4 cellular contexts compared by ENCODE assay signal in the genomic region with DNA sequence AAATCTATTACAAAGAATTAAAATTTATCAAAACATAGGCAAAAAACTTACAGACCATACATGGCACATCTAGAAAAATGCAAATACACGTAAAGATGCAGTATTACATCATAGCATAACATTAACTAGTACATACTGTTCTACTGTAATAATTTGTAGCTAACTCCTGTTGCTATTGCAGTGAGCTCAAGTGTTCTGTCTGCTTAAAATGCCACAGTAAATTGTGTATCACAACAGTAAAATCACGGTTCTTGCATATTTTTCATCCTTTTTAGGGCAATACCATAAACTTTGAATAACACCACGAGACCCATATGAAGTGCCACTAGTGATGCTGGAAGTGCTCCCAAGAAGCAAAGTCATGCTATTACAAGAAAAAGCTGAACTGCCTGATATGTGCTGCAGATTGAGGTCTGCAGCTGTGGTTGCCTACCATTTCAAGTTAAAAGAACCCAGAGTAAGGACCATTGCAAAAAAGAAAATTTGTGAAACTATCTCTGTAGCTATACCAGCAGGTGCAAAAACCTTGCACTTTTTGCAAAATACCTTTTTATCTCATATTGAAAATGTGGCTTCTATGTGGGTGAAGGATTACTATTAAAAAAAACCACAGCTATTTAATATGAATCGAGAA.
A peak's percentile ranks its signal among the peaks of the same experiment; 100 is the strongest.
TF ChIP-seq lines count a peak whose summit lies in the region.

No MANE protein-coding gene starts in this region.

TF ChIP-seq in GM23338, 12 proteins besides CTCF, POLR2A, EP300 and RAD21 (continues in another document):
- TF ChIP-seq, protein P1, sequence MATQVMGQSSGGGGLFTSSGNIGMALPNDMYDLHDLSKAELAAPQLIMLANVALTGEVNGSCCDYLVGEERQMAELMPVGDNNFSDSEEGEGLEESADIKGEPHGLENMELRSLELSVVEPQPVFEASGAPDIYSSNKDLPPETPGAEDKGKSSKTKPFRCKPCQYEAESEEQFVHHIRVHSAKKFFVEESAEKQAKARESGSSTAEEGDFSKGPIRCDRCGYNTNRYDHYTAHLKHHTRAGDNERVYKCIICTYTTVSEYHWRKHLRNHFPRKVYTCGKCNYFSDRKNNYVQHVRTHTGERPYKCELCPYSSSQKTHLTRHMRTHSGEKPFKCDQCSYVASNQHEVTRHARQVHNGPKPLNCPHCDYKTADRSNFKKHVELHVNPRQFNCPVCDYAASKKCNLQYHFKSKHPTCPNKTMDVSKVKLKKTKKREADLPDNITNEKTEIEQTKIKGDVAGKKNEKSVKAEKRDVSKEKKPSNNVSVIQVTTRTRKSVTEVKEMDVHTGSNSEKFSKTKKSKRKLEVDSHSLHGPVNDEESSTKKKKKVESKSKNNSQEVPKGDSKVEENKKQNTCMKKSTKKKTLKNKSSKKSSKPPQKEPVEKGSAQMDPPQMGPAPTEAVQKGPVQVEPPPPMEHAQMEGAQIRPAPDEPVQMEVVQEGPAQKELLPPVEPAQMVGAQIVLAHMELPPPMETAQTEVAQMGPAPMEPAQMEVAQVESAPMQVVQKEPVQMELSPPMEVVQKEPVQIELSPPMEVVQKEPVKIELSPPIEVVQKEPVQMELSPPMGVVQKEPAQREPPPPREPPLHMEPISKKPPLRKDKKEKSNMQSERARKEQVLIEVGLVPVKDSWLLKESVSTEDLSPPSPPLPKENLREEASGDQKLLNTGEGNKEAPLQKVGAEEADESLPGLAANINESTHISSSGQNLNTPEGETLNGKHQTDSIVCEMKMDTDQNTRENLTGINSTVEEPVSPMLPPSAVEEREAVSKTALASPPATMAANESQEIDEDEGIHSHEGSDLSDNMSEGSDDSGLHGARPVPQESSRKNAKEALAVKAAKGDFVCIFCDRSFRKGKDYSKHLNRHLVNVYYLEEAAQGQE (IDR thresholded peaks at IDR 0.05; ENCODE audit: unreplicated experiment), result no peak
- TF ChIP-seq EZH2phosphoT487 (IDR thresholded peaks at IDR 0.05; ENCODE audit: unreplicated experiment), result no peak
- TF ChIP-seq STAT1 (IDR thresholded peaks at IDR 0.05; ENCODE audit: unreplicated experiment), result no peak

TF ChIP-seq in IMR-90, 13 proteins besides CTCF, POLR2A, EP300 and RAD21 (continued from another document):
- 0 out of 2 replicates have a peak, but pooled peaks have one; percentile 2 for TF ChIP-seq CEBPB (IDR thresholded peaks at IDR 0.05; ENCODE audit: low read depth, low read length)

TF ChIP-seq in WTC11, 78 proteins besides CTCF, POLR2A, EP300 and RAD21 (continued from another document and continues in another):
- TF ChIP-seq, protein P2, sequence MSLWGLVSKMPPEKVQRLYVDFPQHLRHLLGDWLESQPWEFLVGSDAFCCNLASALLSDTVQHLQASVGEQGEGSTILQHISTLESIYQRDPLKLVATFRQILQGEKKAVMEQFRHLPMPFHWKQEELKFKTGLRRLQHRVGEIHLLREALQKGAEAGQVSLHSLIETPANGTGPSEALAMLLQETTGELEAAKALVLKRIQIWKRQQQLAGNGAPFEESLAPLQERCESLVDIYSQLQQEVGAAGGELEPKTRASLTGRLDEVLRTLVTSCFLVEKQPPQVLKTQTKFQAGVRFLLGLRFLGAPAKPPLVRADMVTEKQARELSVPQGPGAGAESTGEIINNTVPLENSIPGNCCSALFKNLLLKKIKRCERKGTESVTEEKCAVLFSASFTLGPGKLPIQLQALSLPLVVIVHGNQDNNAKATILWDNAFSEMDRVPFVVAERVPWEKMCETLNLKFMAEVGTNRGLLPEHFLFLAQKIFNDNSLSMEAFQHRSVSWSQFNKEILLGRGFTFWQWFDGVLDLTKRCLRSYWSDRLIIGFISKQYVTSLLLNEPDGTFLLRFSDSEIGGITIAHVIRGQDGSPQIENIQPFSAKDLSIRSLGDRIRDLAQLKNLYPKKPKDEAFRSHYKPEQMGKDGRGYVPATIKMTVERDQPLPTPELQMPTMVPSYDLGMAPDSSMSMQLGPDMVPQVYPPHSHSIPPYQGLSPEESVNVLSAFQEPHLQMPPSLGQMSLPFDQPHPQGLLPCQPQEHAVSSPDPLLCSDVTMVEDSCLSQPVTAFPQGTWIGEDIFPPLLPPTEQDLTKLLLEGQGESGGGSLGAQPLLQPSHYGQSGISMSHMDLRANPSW (CRISPR knock-in tag; conservative IDR thresholded peaks at IDR 0.05; ENCODE audit: low read depth), result no peak
- TF ChIP-seq, protein P3, sequence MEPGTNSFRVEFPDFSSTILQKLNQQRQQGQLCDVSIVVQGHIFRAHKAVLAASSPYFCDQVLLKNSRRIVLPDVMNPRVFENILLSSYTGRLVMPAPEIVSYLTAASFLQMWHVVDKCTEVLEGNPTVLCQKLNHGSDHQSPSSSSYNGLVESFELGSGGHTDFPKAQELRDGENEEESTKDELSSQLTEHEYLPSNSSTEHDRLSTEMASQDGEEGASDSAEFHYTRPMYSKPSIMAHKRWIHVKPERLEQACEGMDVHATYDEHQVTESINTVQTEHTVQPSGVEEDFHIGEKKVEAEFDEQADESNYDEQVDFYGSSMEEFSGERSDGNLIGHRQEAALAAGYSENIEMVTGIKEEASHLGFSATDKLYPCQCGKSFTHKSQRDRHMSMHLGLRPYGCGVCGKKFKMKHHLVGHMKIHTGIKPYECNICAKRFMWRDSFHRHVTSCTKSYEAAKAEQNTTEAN (CRISPR knock-in tag; IDR thresholded peaks at IDR 0.05), result no peak
- TF ChIP-seq NR2C2 (CRISPR knock-in tag; IDR thresholded peaks at IDR 0.05), result no peak
- TF ChIP-seq FOXK1 (CRISPR knock-in tag; IDR thresholded peaks at IDR 0.05), result no peak
- no peak for TF ChIP-seq TEAD1 (CRISPR knock-in tag; IDR thresholded peaks at IDR 0.05)
- TF ChIP-seq, protein P4, sequence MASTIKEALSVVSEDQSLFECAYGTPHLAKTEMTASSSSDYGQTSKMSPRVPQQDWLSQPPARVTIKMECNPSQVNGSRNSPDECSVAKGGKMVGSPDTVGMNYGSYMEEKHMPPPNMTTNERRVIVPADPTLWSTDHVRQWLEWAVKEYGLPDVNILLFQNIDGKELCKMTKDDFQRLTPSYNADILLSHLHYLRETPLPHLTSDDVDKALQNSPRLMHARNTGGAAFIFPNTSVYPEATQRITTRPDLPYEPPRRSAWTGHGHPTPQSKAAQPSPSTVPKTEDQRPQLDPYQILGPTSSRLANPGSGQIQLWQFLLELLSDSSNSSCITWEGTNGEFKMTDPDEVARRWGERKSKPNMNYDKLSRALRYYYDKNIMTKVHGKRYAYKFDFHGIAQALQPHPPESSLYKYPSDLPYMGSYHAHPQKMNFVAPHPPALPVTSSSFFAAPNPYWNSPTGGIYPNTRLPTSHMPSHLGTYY (CRISPR knock-in tag; IDR thresholded peaks at IDR 0.05), result no peak
- TF ChIP-seq, protein P5, sequence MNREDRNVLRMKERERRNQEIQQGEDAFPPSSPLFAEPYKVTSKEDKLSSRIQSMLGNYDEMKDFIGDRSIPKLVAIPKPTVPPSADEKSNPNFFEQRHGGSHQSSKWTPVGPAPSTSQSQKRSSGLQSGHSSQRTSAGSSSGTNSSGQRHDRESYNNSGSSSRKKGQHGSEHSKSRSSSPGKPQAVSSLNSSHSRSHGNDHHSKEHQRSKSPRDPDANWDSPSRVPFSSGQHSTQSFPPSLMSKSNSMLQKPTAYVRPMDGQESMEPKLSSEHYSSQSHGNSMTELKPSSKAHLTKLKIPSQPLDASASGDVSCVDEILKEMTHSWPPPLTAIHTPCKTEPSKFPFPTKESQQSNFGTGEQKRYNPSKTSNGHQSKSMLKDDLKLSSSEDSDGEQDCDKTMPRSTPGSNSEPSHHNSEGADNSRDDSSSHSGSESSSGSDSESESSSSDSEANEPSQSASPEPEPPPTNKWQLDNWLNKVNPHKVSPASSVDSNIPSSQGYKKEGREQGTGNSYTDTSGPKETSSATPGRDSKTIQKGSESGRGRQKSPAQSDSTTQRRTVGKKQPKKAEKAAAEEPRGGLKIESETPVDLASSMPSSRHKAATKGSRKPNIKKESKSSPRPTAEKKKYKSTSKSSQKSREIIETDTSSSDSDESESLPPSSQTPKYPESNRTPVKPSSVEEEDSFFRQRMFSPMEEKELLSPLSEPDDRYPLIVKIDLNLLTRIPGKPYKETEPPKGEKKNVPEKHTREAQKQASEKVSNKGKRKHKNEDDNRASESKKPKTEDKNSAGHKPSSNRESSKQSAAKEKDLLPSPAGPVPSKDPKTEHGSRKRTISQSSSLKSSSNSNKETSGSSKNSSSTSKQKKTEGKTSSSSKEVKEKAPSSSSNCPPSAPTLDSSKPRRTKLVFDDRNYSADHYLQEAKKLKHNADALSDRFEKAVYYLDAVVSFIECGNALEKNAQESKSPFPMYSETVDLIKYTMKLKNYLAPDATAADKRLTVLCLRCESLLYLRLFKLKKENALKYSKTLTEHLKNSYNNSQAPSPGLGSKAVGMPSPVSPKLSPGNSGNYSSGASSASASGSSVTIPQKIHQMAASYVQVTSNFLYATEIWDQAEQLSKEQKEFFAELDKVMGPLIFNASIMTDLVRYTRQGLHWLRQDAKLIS (CRISPR knock-in tag; IDR thresholded peaks at IDR 0.05; ENCODE audit: borderline replicate concordance), result no peak
- TF ChIP-seq, protein P6, sequence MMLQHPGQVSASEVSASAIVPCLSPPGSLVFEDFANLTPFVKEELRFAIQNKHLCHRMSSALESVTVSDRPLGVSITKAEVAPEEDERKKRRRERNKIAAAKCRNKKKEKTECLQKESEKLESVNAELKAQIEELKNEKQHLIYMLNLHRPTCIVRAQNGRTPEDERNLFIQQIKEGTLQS (CRISPR knock-in tag; conservative IDR thresholded peaks at IDR 0.05), result no peak
- TF ChIP-seq IRF2 (CRISPR knock-in tag; IDR thresholded peaks at IDR 0.05; ENCODE audit: borderline replicate concordance, low read depth), result no peak

TF ChIP-seq in SK-N-SH treated with all-trans-retinoic acid at 6 μM for 48 hours, 23 proteins besides CTCF, POLR2A, EP300 and RAD21 (continued from another document):
- TF ChIP-seq, protein P7, sequence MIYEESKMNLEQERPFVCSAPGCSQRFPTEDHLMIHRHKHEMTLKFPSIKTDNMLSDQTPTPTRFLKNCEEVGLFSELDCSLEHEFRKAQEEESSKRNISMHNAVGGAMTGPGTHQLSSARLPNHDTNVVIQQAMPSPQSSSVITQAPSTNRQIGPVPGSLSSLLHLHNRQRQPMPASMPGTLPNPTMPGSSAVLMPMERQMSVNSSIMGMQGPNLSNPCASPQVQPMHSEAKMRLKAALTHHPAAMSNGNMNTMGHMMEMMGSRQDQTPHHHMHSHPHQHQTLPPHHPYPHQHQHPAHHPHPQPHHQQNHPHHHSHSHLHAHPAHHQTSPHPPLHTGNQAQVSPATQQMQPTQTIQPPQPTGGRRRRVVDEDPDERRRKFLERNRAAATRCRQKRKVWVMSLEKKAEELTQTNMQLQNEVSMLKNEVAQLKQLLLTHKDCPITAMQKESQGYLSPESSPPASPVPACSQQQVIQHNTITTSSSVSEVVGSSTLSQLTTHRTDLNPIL (CRISPR knock-in tag; IDR thresholded peaks at IDR 0.05; ENCODE audit: low read depth), result no peak
- no peak for TF ChIP-seq PPARA (CRISPR knock-in tag; IDR thresholded peaks at IDR 0.05; ENCODE audit: borderline replicate concordance)
- TF ChIP-seq TCF4 (CRISPR knock-in tag; IDR thresholded peaks at IDR 0.05; ENCODE audit: borderline replicate concordance), result no peak
